Comparison of ENCODE assay signal across 10 cellular contexts in genomic region chr16:68078726-68079615, GRCh38. TPM values are rescaled to one million over a fixed set of nuclear protein-coding genes. Genes with fewer than 3 reads are reported as not detected.
DNase-seq lines count a peak whose midpoint lies in the region; ATAC-seq and TF ChIP-seq lines count a peak whose summit lies in the region.
"Had no signal": no experiment of that assay in that cellular context is flagged by ENCODE, and none has a peak within 500 bp of the region (broad histone marks: within the 10 kb centered on the region; RNA-seq: fewer than 3 reads in every experiment).

No MANE protein-coding gene starts in this region.

- H3K27me3 ChIP-seq in right atrium auricular region, result no peaks in the 10 kb centered on the region
- no peaks in the 10 kb centered on the region for H3K27me3 ChIP-seq in colonic mucosa
- H3K27me3 ChIP-seq in vagina, result no peaks in the 10 kb centered on the region

- DNase-seq in right atrium auricular region (ENCODE audit: low spot score), result no peak
- no peak for DNase-seq in left ventricle myocardium superior
- no peak for DNase-seq in colonic mucosa
- no peak for DNase-seq in neural crest cell (ENCODE audit: low read depth, low spot score)
- peak in 1 of 2 donors; percentile 74 for DNase-seq in vagina (ENCODE audit: extremely low spot score in 2 of 2)
- DNase-seq in glomerular visceral epithelial cell (ENCODE audit: extremely low spot score), result no peak
- no peak for DNase-seq in KG1 (lab: John Stamatoyannopoulos, UW)
- no peak for DNase-seq in EL
- DNase-seq: NCI-H1930 had no signal

- no peak for ATAC-seq in left ventricle myocardium superior

- H3K9me3 Mint-ChIP-seq in neural crest cell, result no peaks in the 10 kb centered on the region

- H3K36me3 Mint-ChIP-seq in neural crest cell (ENCODE audit: low read depth), result peaks cover 13% of the 10 kb centered on the region

- no peak for TF ChIP-seq POLR2A in vagina (IDR thresholded peaks at IDR 0.05)

- H3K9me3 ChIP-seq in right atrium auricular region (no peaks in the 10 kb centered on the region), colonic mucosa (no peaks in the 10 kb centered on the region), vagina (no peaks in the 10 kb centered on the region)
- H3K9me3 ChIP-seq: mucosa of descending colon had no signal

- H3K4me3 Mint-ChIP-seq in neural crest cell, result peak overlapping the region; percentile 27

- peak overlapping the region in 1 of 2 donors; percentile 86 for H3K9ac ChIP-seq in colonic mucosa (ENCODE audit: low read depth in 2 of 2, low read length in 2 of 2)

- TF ChIP-seq CTCF in right atrium auricular region (IDR thresholded peaks at IDR 0.05) (no peak), colonic mucosa (IDR thresholded peaks at IDR 0.05) (no peak), neural crest cell (conservative IDR thresholded peaks at IDR 0.05) (no peak), vagina (IDR thresholded peaks at IDR 0.05) (no peak)

- H3K4me3 ChIP-seq in right atrium auricular region (no peak overlapping the region), colonic mucosa (no peak overlapping the region), vagina (no peak overlapping the region)
- H3K4me3 ChIP-seq: mucosa of descending colon had no signal

- no peak overlapping the region for H3K27ac Mint-ChIP-seq in neural crest cell (ENCODE audit: unreplicated experiment)

- H3K36me3 ChIP-seq in right atrium auricular region, result no peaks in the 10 kb centered on the region
- H3K36me3 ChIP-seq in colonic mucosa, result no peaks in the 10 kb centered on the region
- H3K36me3 ChIP-seq in vagina, result peaks cover 0 to 23% of the 10 kb centered on the region in 2 donors

- peaks cover 0 to 51% of the 10 kb centered on the region in 2 donors for H3K4me1 ChIP-seq in right atrium auricular region
- H3K4me1 ChIP-seq in colonic mucosa, result peaks cover 27% of the 10 kb centered on the region
- peaks cover 33% of the 10 kb centered on the region for H3K4me1 ChIP-seq in vagina

- H3K4me1 Mint-ChIP-seq in neural crest cell, result peaks cover 15% of the 10 kb centered on the region

- intact Hi-C loops in left ventricle myocardium superior (cut with micrococcal nuclease) (no loop called here), colonic mucosa (cut with DNase I) (no loop called here), vagina (cut with DNase I) (no loop called here)

- peak overlapping the region; percentile 77 to 78 for H3K27ac ChIP-seq in right atrium auricular region
- peak overlapping the region; percentile 81 for H3K27ac ChIP-seq in colonic mucosa
- H3K27ac ChIP-seq in vagina, result peak overlapping the region; percentile 80

- H3K27me3 Mint-ChIP-seq in neural crest cell (ENCODE audit: low read depth), result no peaks in the 10 kb centered on the region

RNA-seq across cellular contexts. Expression of gene NFATC3, which starts 6.2 kb away (rescaled TPM):
- 10 to 100 TPM; 24.5 to 45.0 TPM for total RNA-seq in right atrium auricular region
- total RNA-seq in left ventricle myocardium superior, result 24.7 TPM
- 10 to 100 TPM; 22.5 to 29.3 TPM for total RNA-seq in colonic mucosa
- 64.9 and 71.7 TPM in 2 replicates for total RNA-seq in neural crest cell
- total RNA-seq in vagina, result 51.8 TPM

RNA-seq across cellular contexts. Expression of gene DUS2, which starts 55.9 kb away (rescaled TPM):
- total RNA-seq in right atrium auricular region, result 1 to 10 TPM; 4.5 to 4.9 TPM
- 4.9 TPM for total RNA-seq in left ventricle myocardium superior
- total RNA-seq in colonic mucosa, result 10 to 100 TPM; 13.1 to 24.6 TPM
- 26.6 and 28.4 TPM in 2 replicates for total RNA-seq in neural crest cell
- 11.5 TPM for total RNA-seq in vagina

RNA-seq across cellular contexts. Expression of gene DDX28, which starts 55.9 kb away (rescaled TPM):
- total RNA-seq in right atrium auricular region (1 to 10 TPM; 4.3 to 4.8 TPM), left ventricle myocardium superior (7.7 TPM), colonic mucosa (10 to 100 TPM in 1 of 2 donors, 1 to 10 TPM in 1; 6.8 to 10.7 TPM), neural crest cell (12.5 and 13.3 TPM in 2 replicates), vagina (17.7 TPM)
